8 cellular contexts compared by ENCODE assay signal in genomic region chr5:154972476-154973080, GRCh38. TPM values are rescaled to one million over a fixed set of nuclear protein-coding genes. Genes with fewer than 3 reads are reported as not detected.
DNase-seq lines count a peak whose midpoint lies in the region; ATAC-seq and TF ChIP-seq lines count a peak whose summit lies in the region.

No MANE protein-coding gene starts in this region.

- H3K9me3 ChIP-seq in IMR-90 (ENCODE audit: control insufficient read depth, insufficient read depth, low read length) (no peaks in the 10 kb centered on the region; the same call in 1 of the 2 replicates), psoas muscle (no peaks in the 10 kb centered on the region)

- peak; percentile 67 for ATAC-seq in IMR-90 (ENCODE audit: low read depth)
- no peak for ATAC-seq in psoas muscle
- no peak for ATAC-seq in HG03196 (IDR thresholded peaks at IDR 0.05; ENCODE audit: unreplicated experiment)
- no peak for ATAC-seq in HG03025 (IDR thresholded peaks at IDR 0.05; ENCODE audit: low FRiP score, unreplicated experiment)

- no peak overlapping the region for H2BK20ac ChIP-seq in IMR-90 (ENCODE audit: low read depth, low read length)

- H2AK9ac ChIP-seq in IMR-90 (replicated peaks; ENCODE audit: low read depth, low read length, poor library complexity), result no peak overlapping the region

- no peak overlapping the region for H2BK120ac ChIP-seq in IMR-90 (ENCODE audit: low read depth, low read length)

- no peak overlapping the region for H3K23ac ChIP-seq in IMR-90 (ENCODE audit: low read depth, low read length)

- no peaks in the 10 kb centered on the region for H4K20me1 ChIP-seq in IMR-90 (ENCODE audit: insufficient read depth, low read length)

- H2AK5ac ChIP-seq in IMR-90 (ENCODE audit: low read depth, low read length), result no peak overlapping the region

- no peak overlapping the region for H3K4ac ChIP-seq in IMR-90 (ENCODE audit: low read depth, low read length)

- no peak overlapping the region for H2AFZ ChIP-seq in IMR-90 (replicated peaks; ENCODE audit: low read length, poor library complexity)

- H4K8ac ChIP-seq in IMR-90 (ENCODE audit: low read depth in 2 of 2, low read length in 2 of 2), result no peak overlapping the region

- H4K5ac ChIP-seq in IMR-90 (ENCODE audit: low read depth, low read length), result no peak overlapping the region

- H3K36me3 ChIP-seq in IMR-90 (ENCODE audit: control insufficient read depth, insufficient read depth, low read length), result 0 out of 2 replicates have a peak, but pooled peaks cover 1% of the 10 kb centered on the region
- peaks cover 2 to 33% of the 10 kb centered on the region in 2 donors for H3K36me3 ChIP-seq in psoas muscle (ENCODE audit: insufficient read depth in 1 of 2, low read depth in 1 of 2)

- CTCF ChIA-PET in IMR-90 (lab: Yijun Ruan, JAX), result interaction anchor here (0.5 to 2.4 kb wide), 11 partner anchors 12 to 182 kb away, joined by 3 to 11 read pairs (median 3); no protein-coding TSS in a partner anchor

- H3K4me3 ChIP-seq in IMR-90 (ENCODE audit: insufficient read depth, low read depth, low read length), result no peak overlapping the region
- no peak overlapping the region for H3K4me3 ChIP-seq in psoas muscle

- no peaks in the 10 kb centered on the region for H3K27me3 ChIP-seq in IMR-90 (ENCODE audit: control insufficient read depth, insufficient read depth, low read length)
- H3K27me3 ChIP-seq in psoas muscle (ENCODE audit: insufficient read depth in 3 of 3, low read length in 2 of 3), result no peaks in the 10 kb centered on the region

- POLR2A ChIA-PET in IMR-90 (lab: Charles Lee; ENCODE audit: unreplicated experiment), result interaction anchor here (0.5 kb wide), 1 partner anchor 30 kb away, joined by 4 read pairs; no protein-coding TSS in a partner anchor

- no peaks in the 10 kb centered on the region for H3K9me1 ChIP-seq in IMR-90 (ENCODE audit: insufficient read depth, low read length)

- H3K4me1 ChIP-seq in IMR-90 (ENCODE audit: control insufficient read depth, insufficient read depth, low read length) (peaks cover 1% of the 10 kb centered on the region; the same call in 1 of the 2 replicates), psoas muscle (no peaks in the 10 kb centered on the region)

- no peak overlapping the region for H2BK5ac ChIP-seq in IMR-90 (ENCODE audit: low read depth, low read length, poor library complexity, severe bottlenecking)

- H3K27ac ChIP-seq in IMR-90 (ENCODE audit: insufficient read depth, low read length), result no peak overlapping the region
- no peak overlapping the region for H3K27ac ChIP-seq in psoas muscle

- intact Hi-C loops in IMR-90 (cut with micrococcal nuclease) (loop anchor here (1.0 to 10.0 kb wide), 3 partner anchors 32 to 1852 kb away; no protein-coding TSS in a partner anchor), psoas muscle (cut with DNase I) (no loop called here)

- no peak overlapping the region for H2BK15ac ChIP-seq in IMR-90 (ENCODE audit: low read depth, low read length)

- TF ChIP-seq RAD21 in IMR-90 (IDR thresholded peaks at IDR 0.05; ENCODE audit: low read length), result peak; percentile 76

- TF ChIP-seq CTCF in IMR-90 (conservative IDR thresholded peaks at IDR 0.05; ENCODE audit: low read depth, low read length) (peak; percentile 67), psoas muscle (IDR thresholded peaks at IDR 0.05) (peak; percentile 38)

- no peak overlapping the region for H3K9ac ChIP-seq in IMR-90 (ENCODE audit: low read depth, low read length)

- TF ChIP-seq POLR2A in IMR-90 (IDR thresholded peaks at IDR 0.05; ENCODE audit: low read depth, low read length), result no peak

- BruUV-seq in IMR-90 (replicated peaks; lab: Mats Ljungman, UMichigan), result no TSS peak

- no peak overlapping the region for H3K14ac ChIP-seq in IMR-90 (replicated peaks; ENCODE audit: low read depth, low read length)

- WGBS in IMR-90 (ENCODE audit: extremely low coverage in 2 of 2, insufficient read length in 1 of 2), 2 experiments, result no CpG with 5 or more reads among the region's 2 CpGs
- WGBS in psoas muscle, 3 donors, result 68 to 77% (median 75%) methylated on average over 2 of the region's 2 CpGs

- in situ Hi-C loops in IMR-90 (cut with MboI; ENCODE audit: low sequenced_read_pairs), result loop anchor here (10.0 kb wide), 1 partner anchor 1852 kb away; no protein-coding TSS in a partner anchor

- H3K18ac ChIP-seq in IMR-90 (ENCODE audit: low read depth, low read length), result no peak overlapping the region

- H3K79me1 ChIP-seq in IMR-90 (ENCODE audit: low read depth in 1 of 2, low read length in 2 of 2), result no peaks in the 10 kb centered on the region

- H3K4me2 ChIP-seq in IMR-90 (ENCODE audit: low read depth, low read length), result no peak overlapping the region

- dilution Hi-C loops in IMR-90 (cut with HindIII; ENCODE audit: low sequenced_read_pairs, unreplicated experiment), result no loop called here

- no peak overlapping the region for H3K56ac ChIP-seq in IMR-90 (ENCODE audit: extremely low read depth, insufficient read depth, low read length)

- DNase-seq in DMS114 treated with DMSO at 0.1 percent for 48 hours (lab: John Stamatoyannopoulos, UW; ENCODE audit: unreplicated experiment) (peak; percentile 37), IMR-90 (peak; percentile 53), SKM-1 (lab: John Stamatoyannopoulos, UW; ENCODE audit: unreplicated experiment) (peak; percentile 10), foreskin melanocyte (peak; percentile 35), psoas muscle (no peak), NCI-H2081 treated with DMSO at 0.1 percent for 48 hours (lab: John Stamatoyannopoulos, UW) (no peak)

- no peak overlapping the region for H4K91ac ChIP-seq in IMR-90 (ENCODE audit: insufficient read depth, low read depth, low read length)

TF ChIP-seq in IMR-90, 13 proteins besides CTCF, POLR2A, EP300 and RAD21:
- TF ChIP-seq, protein P1, sequence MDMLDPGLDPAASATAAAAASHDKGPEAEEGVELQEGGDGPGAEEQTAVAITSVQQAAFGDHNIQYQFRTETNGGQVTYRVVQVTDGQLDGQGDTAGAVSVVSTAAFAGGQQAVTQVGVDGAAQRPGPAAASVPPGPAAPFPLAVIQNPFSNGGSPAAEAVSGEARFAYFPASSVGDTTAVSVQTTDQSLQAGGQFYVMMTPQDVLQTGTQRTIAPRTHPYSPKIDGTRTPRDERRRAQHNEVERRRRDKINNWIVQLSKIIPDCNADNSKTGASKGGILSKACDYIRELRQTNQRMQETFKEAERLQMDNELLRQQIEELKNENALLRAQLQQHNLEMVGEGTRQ (IDR thresholded peaks at IDR 0.05; ENCODE audit: low read depth, low read length), result no peak
- peak; percentile 57; the same call in 1 of the 2 replicates for TF ChIP-seq SMC3 (IDR thresholded peaks at IDR 0.05; ENCODE audit: low read depth, low read length)

RNA-seq across cellular contexts. Expression of gene MRPL22, which starts 31.7 kb away (rescaled TPM):
- total RNA-seq in IMR-90 (2012; rRNA removed) (13.3 and 21.7 TPM in 2 replicates), psoas muscle (10 to 100 TPM; 28.4 to 53.0 (median 38.1) TPM)
- polyA plus RNA-seq in IMR-90 (2012; rRNA removed) (58.0 and 58.5 TPM in 2 replicates), psoas muscle (10 to 100 TPM; 46.7 to 83.6 (median 56.0) TPM)
- 8.3 and 20.3 TPM in 2 replicates for polyA plus RNA-seq in IMR-90 (2012; cell fraction: cytosol; rRNA removed)
- 5.1 and 22.9 TPM in 2 replicates for polyA plus RNA-seq in IMR-90 (2012; cell fraction: nucleus; rRNA removed; ENCODE audit: low replicate concordance)

RNA-seq across cellular contexts. Expression of gene GEMIN5, which starts 34.6 kb away (rescaled TPM):
- total RNA-seq in IMR-90 (2012; rRNA removed), result 27.5 and 31.5 TPM in 2 replicates
- 8.1 and 9.0 TPM in 2 replicates for polyA plus RNA-seq in IMR-90 (2012; rRNA removed)
- 3.8 and 4.5 TPM in 2 replicates for polyA plus RNA-seq in IMR-90 (2012; cell fraction: cytosol; rRNA removed)
- polyA plus RNA-seq in IMR-90 (2012; cell fraction: nucleus; rRNA removed; ENCODE audit: low replicate concordance), result 4.5 and 6.4 TPM in 2 replicates
- 10 to 100 TPM; 16.7 to 23.1 (median 22.5) TPM for total RNA-seq in psoas muscle
- 10 to 100 TPM in 1 of 3 donors, 1 to 10 TPM in 2; 6.6 to 15.7 (median 8.8) TPM for polyA plus RNA-seq in psoas muscle

RNA-seq across cellular contexts. Expression of gene KIF4B, which starts 41.0 kb away (rescaled TPM):
- total RNA-seq in IMR-90 (2012; rRNA removed) (under 0.01 TPM in 2 replicates), psoas muscle (under 1 TPM in 3 of 4 donors, not detected in 1; 0.05 to 0.54 (median 0.09) TPM)
- polyA plus RNA-seq in IMR-90 (2012; rRNA removed) (0.03 TPM in 2 replicates), psoas muscle (under 1 TPM in 2 of 3 donors, not detected in 1; 0.01 to 0.03 TPM)
- polyA plus RNA-seq in IMR-90 (2012; cell fraction: cytosol; rRNA removed), result not detected in 2 replicates
- 0.01 TPM in 1 of 2 replicates, not detected in the other for polyA plus RNA-seq in IMR-90 (2012; cell fraction: nucleus; rRNA removed; ENCODE audit: low replicate concordance)

Comparison
In these comparisons a context has a peak if more than half of its experiments do, and no peak if none do; other contexts are left out.
1. DNase-seq: peak in DMS114 treated with DMSO at 0.1 percent for 48 hours (single experiment), IMR-90 (single experiment), SKM-1 (single experiment) and foreskin melanocyte (single experiment); none in psoas muscle (0 of 2) and NCI-H2081 treated with DMSO at 0.1 percent for 48 hours (single experiment).